17 cellular contexts compared by ENCODE assay signal in the genomic region with DNA sequence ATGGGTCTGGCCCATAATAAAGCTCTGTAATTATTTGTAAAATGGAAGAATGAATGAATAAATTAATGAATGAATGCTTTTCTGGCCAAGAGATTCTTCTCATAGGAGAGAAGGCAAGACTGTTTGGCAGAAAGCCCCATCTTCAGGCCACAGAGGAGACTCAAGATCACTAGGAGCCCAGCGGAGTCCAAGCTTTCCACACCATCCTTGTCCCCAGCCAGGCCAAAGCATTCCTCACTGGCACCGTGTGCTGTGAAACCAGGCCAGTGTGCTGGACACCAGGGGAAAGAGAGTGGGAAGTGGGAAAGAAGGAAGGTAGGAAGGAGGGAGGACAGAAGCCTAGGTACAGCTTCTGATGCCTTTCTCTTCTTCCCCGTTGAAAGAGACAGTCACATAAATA.
DNase-seq lines count a peak whose midpoint lies in the region; ATAC-seq, FAIRE-seq and TF ChIP-seq lines count a peak whose summit lies in the region.
"Had no signal": no experiment of that assay in that cellular context is flagged by ENCODE, and none has a peak within 500 bp of the region (broad histone marks: within the 10 kb centered on the region; RNA-seq: fewer than 3 reads in every experiment).

No MANE protein-coding gene starts in this region.

- FAIRE-seq in endothelial cell of umbilical vein (lab: Jason Lieb, UNC), result no peak

- DNase-seq in Right ventricle myocardium inferior (ENCODE audit: missing footprints), result no peak
- no peak for DNase-seq in left ventricle myocardium inferior
- no peak for DNase-seq in endothelial cell of umbilical vein (ENCODE audit: low read depth, low spot score)
- DNase-seq in neural progenitor cell (ENCODE audit: low spot score), result no peak
- DNase-seq in upper lobe of right lung, result no peak
- no peak for DNase-seq in NCI-H345 treated with DMSO at 0.1 percent for 48 hours (lab: John Stamatoyannopoulos, UW; ENCODE audit: unreplicated experiment)
- DNase-seq in suprapubic skin (ENCODE audit: low spot score in 2 of 2), result no peak
- DNase-seq: CD4-positive, CD25-positive, alpha-beta regulatory T cell; EL; KBM-7; NCI-H1436; NCI-H2029; NCI-H2171 treated with DMSO at 0.1 percent for 48 hours; NCI-H510A had no signal

- no peaks in the 10 kb centered on the region for H4K20me1 ChIP-seq in endothelial cell of umbilical vein (replicated peaks; ENCODE audit: control insufficient read depth, extremely low read depth, insufficient read depth, low read length)
- no peaks in the 10 kb centered on the region for H4K20me1 ChIP-seq in neural progenitor cell (ENCODE audit: low read depth)

- TF ChIP-seq CTCF in left ventricle myocardium inferior (IDR thresholded peaks at IDR 0.05; ENCODE audit: borderline replicate concordance) (no peak), endothelial cell of umbilical vein (IDR thresholded peaks at IDR 0.05; ENCODE audit: extremely low read depth in 1 of 2, insufficient read depth in 1 of 2, low read depth in 1 of 2, low read length in 2 of 2) (no peak), neural progenitor cell (IDR thresholded peaks at IDR 0.05) (no peak), upper lobe of right lung (IDR thresholded peaks at IDR 0.05) (no peak), suprapubic skin (IDR thresholded peaks at IDR 0.05) (no peak)

- H3K79me2 ChIP-seq in endothelial cell of umbilical vein (ENCODE audit: control insufficient read depth, insufficient read depth, low read length), result peaks cover 100% of the 10 kb centered on the region
- H3K79me2 ChIP-seq in neural progenitor cell (ENCODE audit: low read depth), result no peaks in the 10 kb centered on the region

- H3K4me1 Mint-ChIP-seq in neural progenitor cell, result peaks cover 77% of the 10 kb centered on the region
- H3K4me1 Mint-ChIP-seq: B cell; CD4-positive, CD25-positive, alpha-beta regulatory T cell had no signal

- intact Hi-C loops in Right ventricle myocardium inferior (cut with DNase I), result no loop called here
- intact Hi-C loops in left ventricle myocardium inferior (cut with micrococcal nuclease), result no loop called here
- intact Hi-C loops in endothelial cell of umbilical vein (cut with micrococcal nuclease), result loop anchor here (1.0 to 2.0 kb wide), 4 partner anchors 17 to 87 kb away; partner anchors contain the start of gene PLXNA2
- intact Hi-C loops in upper lobe of right lung (cut with DNase I), result no loop called here

- H3K36me3 Mint-ChIP-seq in neural progenitor cell, result peaks cover 2% of the 10 kb centered on the region
- H3K36me3 Mint-ChIP-seq: CD4-positive, CD25-positive, alpha-beta regulatory T cell had no signal

- no peak overlapping the region for H2AFZ ChIP-seq in endothelial cell of umbilical vein (ENCODE audit: low read depth, low read length)
- H2AFZ ChIP-seq in neural progenitor cell (replicated peaks), result no peak overlapping the region

- dilution Hi-C loops in endothelial cell of umbilical vein (cut with MboI; ENCODE audit: extremely low pct_ligation_motif_present, low sequenced_read_pairs), result no loop called here

- no peak for TF ChIP-seq EP300 in suprapubic skin (IDR thresholded peaks at IDR 0.05)

- no TSS peak for BruUV-seq in endothelial cell of umbilical vein (replicated peaks; lab: Mats Ljungman, UMichigan)

- TF ChIP-seq POLR2A in endothelial cell of umbilical vein (IDR thresholded peaks at IDR 0.05; ENCODE audit: low read depth, low read length) (peak; percentile 24), suprapubic skin (IDR thresholded peaks at IDR 0.05) (no peak)

- H3K4me3 Mint-ChIP-seq in neural progenitor cell, result no peak overlapping the region
- H3K4me3 Mint-ChIP-seq: B cell; CD4-positive, CD25-positive, alpha-beta regulatory T cell had no signal

- ATAC-seq in Right ventricle myocardium inferior, result peak; percentile 34
- ATAC-seq in upper lobe of right lung, result no peak
- ATAC-seq in HG03520 (IDR thresholded peaks at IDR 0.05; ENCODE audit: unreplicated experiment), result no peak

- H3K36me3 ChIP-seq in left ventricle myocardium inferior, result no peaks in the 10 kb centered on the region
- peaks cover 0 to 4% of the 10 kb centered on the region in 2 experiments for H3K36me3 ChIP-seq in endothelial cell of umbilical vein (ENCODE audit: control insufficient read depth in 2 of 2, extremely low read depth in 1 of 2, insufficient read depth in 2 of 2, low read length in 2 of 2)
- no peaks in the 10 kb centered on the region for H3K36me3 ChIP-seq in neural progenitor cell
- H3K36me3 ChIP-seq in upper lobe of right lung, result no peaks in the 10 kb centered on the region
- H3K36me3 ChIP-seq in suprapubic skin, result no peaks in the 10 kb centered on the region

- no peak overlapping the region for H3K9ac ChIP-seq in endothelial cell of umbilical vein (replicated peaks; ENCODE audit: extremely low read depth, insufficient read depth, low read length)
- no peak overlapping the region for H3K9ac ChIP-seq in neural progenitor cell

- H3K27ac ChIP-seq in left ventricle myocardium inferior (replicated peaks) (no peak overlapping the region), endothelial cell of umbilical vein (ENCODE audit: insufficient read depth, low read depth, low read length) (peak overlapping the region; percentile 27), neural progenitor cell (no peak overlapping the region), upper lobe of right lung (peak overlapping the region; percentile 51), suprapubic skin (no peak overlapping the region)
- H3K27ac ChIP-seq: 22Rv1 had no signal

- no peaks in the 10 kb centered on the region for H3K9me3 Mint-ChIP-seq in neural progenitor cell
- H3K9me3 Mint-ChIP-seq: CD4-positive, CD25-positive, alpha-beta regulatory T cell had no signal

- H3K4me1 ChIP-seq in left ventricle myocardium inferior, result peaks cover 91% of the 10 kb centered on the region
- peaks cover 55% of the 10 kb centered on the region for H3K4me1 ChIP-seq in endothelial cell of umbilical vein (ENCODE audit: control insufficient read depth, extremely low read depth, insufficient read depth, low read length)
- peaks cover 72% of the 10 kb centered on the region for H3K4me1 ChIP-seq in neural progenitor cell
- peaks cover 82% of the 10 kb centered on the region for H3K4me1 ChIP-seq in upper lobe of right lung
- H3K4me1 ChIP-seq in suprapubic skin, result peaks cover 54% of the 10 kb centered on the region

- no peaks in the 10 kb centered on the region for H3K9me1 ChIP-seq in endothelial cell of umbilical vein (replicated peaks; ENCODE audit: control insufficient read depth, extremely low read depth, insufficient read depth, low read length)

- H3K27me3 ChIP-seq in left ventricle myocardium inferior (ENCODE audit: low read depth) (no peaks in the 10 kb centered on the region), endothelial cell of umbilical vein (ENCODE audit: control insufficient read depth in 2 of 2, insufficient read depth in 2 of 2, low read length in 2 of 2) (no peaks in the 10 kb centered on the region), neural progenitor cell (no peaks in the 10 kb centered on the region), upper lobe of right lung (no peaks in the 10 kb centered on the region), suprapubic skin (no peaks in the 10 kb centered on the region)

- peaks cover 65% of the 10 kb centered on the region for H3F3A ChIP-seq in neural progenitor cell (ENCODE audit: low read depth)

- CTCF ChIA-PET in endothelial cell of umbilical vein (lab: Charles Lee), result interaction anchor here (1.1 to 6.6 kb wide), 4 partner anchors 21 to 81 kb away, joined by 3 to 52 read pairs (median 6); no protein-coding TSS in a partner anchor

- POLR2A ChIA-PET in endothelial cell of umbilical vein (lab: Charles Lee), result no interaction called here

- H3K27ac Mint-ChIP-seq in neural progenitor cell, result peak overlapping the region; percentile 5
- H3K27ac Mint-ChIP-seq: B cell; CD4-positive, CD25-positive, alpha-beta regulatory T cell had no signal

- H3K9me3 ChIP-seq in left ventricle myocardium inferior (replicated peaks) (no peaks in the 10 kb centered on the region), endothelial cell of umbilical vein (replicated peaks; ENCODE audit: control insufficient read depth, insufficient read depth, low read length) (no peaks in the 10 kb centered on the region), neural progenitor cell (ENCODE audit: low read depth) (no peaks in the 10 kb centered on the region), upper lobe of right lung (no peaks in the 10 kb centered on the region), suprapubic skin (no peaks in the 10 kb centered on the region)

- peaks cover 20% of the 10 kb centered on the region for H3K27me3 Mint-ChIP-seq in neural progenitor cell (ENCODE audit: insufficient read depth, low read depth)

- WGBS in suprapubic skin, result 78% methylated on average over 3 of the region's 3 CpGs

- H3K4me3 ChIP-seq in left ventricle myocardium inferior (no peak overlapping the region), endothelial cell of umbilical vein (replicated peaks in 1 of 3; ENCODE audit: insufficient read depth in 1 of 3, low read depth in 1 of 3, low read length in 3 of 3) (no peak overlapping the region), neural progenitor cell (no peak overlapping the region), upper lobe of right lung (no peak overlapping the region), suprapubic skin (no peak overlapping the region)

- H3K4me2 ChIP-seq in endothelial cell of umbilical vein (ENCODE audit: insufficient read depth, low read length) (no peak overlapping the region), neural progenitor cell (peak overlapping the region; percentile 61)

TF ChIP-seq in endothelial cell of umbilical vein, 7 proteins besides CTCF, POLR2A, EP300 and RAD21:
- TF ChIP-seq, protein P1, sequence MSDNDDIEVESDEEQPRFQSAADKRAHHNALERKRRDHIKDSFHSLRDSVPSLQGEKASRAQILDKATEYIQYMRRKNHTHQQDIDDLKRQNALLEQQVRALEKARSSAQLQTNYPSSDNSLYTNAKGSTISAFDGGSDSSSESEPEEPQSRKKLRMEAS (IDR thresholded peaks at IDR 0.05; ENCODE audit: insufficient read depth, insufficient read length), result no peak
- TF ChIP-seq EZH2 (IDR thresholded peaks at IDR 0.05; ENCODE audit: borderline replicate concordance, low read depth, low read length, severe bottlenecking) (no peak), POLR2AphosphoS5 (IDR thresholded peaks at IDR 0.05; ENCODE audit: insufficient read depth, low read depth, low read length) (no peak), JUN (IDR thresholded peaks at IDR 0.05; ENCODE audit: borderline replicate concordance, insufficient read depth, insufficient read length, low read depth) (no peak), GATA2 (IDR thresholded peaks at IDR 0.05; ENCODE audit: insufficient read depth, insufficient read length, low read depth, low read length) (no peak), FOS (IDR thresholded peaks at IDR 0.05; ENCODE audit: borderline replicate concordance, insufficient read depth, low read length) (no peak), MYC (IDR thresholded peaks at IDR 0.05; ENCODE audit: low read depth, low read length) (no peak)

Comparison
In these comparisons a context has a peak if more than half of its experiments do, and no peak if none do; other contexts are left out.
1. H3K27ac ChIP-seq: peak in endothelial cell of umbilical vein (single experiment) and upper lobe of right lung (single experiment); none in left ventricle myocardium inferior (single experiment), neural progenitor cell (single experiment) and suprapubic skin (single experiment).